ENCODE assay signal across 9 cellular contexts in genomic region chr5:95927927-95928723, GRCh38. TPM values are rescaled to one million over a fixed set of nuclear protein-coding genes. Genes with fewer than 3 reads are reported as not detected.
DNase-seq lines count a peak whose midpoint lies in the region; ATAC-seq and TF ChIP-seq lines count a peak whose summit lies in the region.
"Had no signal": no experiment of that assay in that cellular context is flagged by ENCODE, and none has a peak within 500 bp of the region (broad histone marks: within the 10 kb centered on the region; RNA-seq: fewer than 3 reads in every experiment).

No MANE protein-coding gene starts in this region.

- no peak overlapping the region for H3K27ac Mint-ChIP-seq in glutamatergic neuron (ENCODE audit: unreplicated experiment)

- WGBS in aorta, 2 donors, result 42 to 48% methylated on average over 6 of the region's 6 CpGs

- peaks cover 0 to 4% of the 10 kb centered on the region in 2 donors for H3K4me1 ChIP-seq in aorta (ENCODE audit: control insufficient read depth in 1 of 2, insufficient read depth in 2 of 2, low read length in 2 of 2)

- intact Hi-C loops in aorta (cut with DNase I), result no loop called here

- H3K4me3 ChIP-seq in aorta (ENCODE audit: low read length in 2 of 2), result no peak overlapping the region
- H3K4me3 ChIP-seq: thyroid gland had no signal

- no peaks in the 10 kb centered on the region for H3K27me3 ChIP-seq in aorta (ENCODE audit: control insufficient read depth in 1 of 2, insufficient read depth in 2 of 2, low read length in 1 of 2)
- H3K27me3 ChIP-seq: thyroid gland had no signal

- H3K27me3 Mint-ChIP-seq in glutamatergic neuron (ENCODE audit: unreplicated experiment), result peaks cover 5% of the 10 kb centered on the region

- H3K9me3 ChIP-seq in aorta (ENCODE audit: control insufficient read depth, low read length), result no peaks in the 10 kb centered on the region
- H3K9me3 ChIP-seq: thyroid gland had no signal

- peak overlapping the region; percentile 43 for H3K4me3 Mint-ChIP-seq in glutamatergic neuron (ENCODE audit: unreplicated experiment)

- DNase-seq in glutamatergic neuron (no peak), GDM1 (lab: John Stamatoyannopoulos, UW) (no peak), aorta (no peak), NCI-H2196 (lab: John Stamatoyannopoulos, UW; ENCODE audit: unreplicated experiment) (no peak)
- DNase-seq in stimulated activated CD4-positive, alpha-beta T cell treated with anti-CD3 and anti-CD28 coated beads, Interleukin-1b, Interleukin-23, amount 100 ng/mL, for 48 hours, result no peak
- DNase-seq: thyroid gland had no signal

- H3K36me3 ChIP-seq in aorta (ENCODE audit: control insufficient read depth in 1 of 2, insufficient read depth in 2 of 2, low read length in 1 of 2), result peaks cover 0 to 3% of the 10 kb centered on the region in 2 donors
- H3K36me3 ChIP-seq: thyroid gland had no signal

- TF ChIP-seq CTCF in glutamatergic neuron (IDR thresholded peaks at IDR 0.05; ENCODE audit: partially characterized antibody, unreplicated experiment), result no peak

- H3K36me3 Mint-ChIP-seq in glutamatergic neuron (ENCODE audit: unreplicated experiment), result no peaks in the 10 kb centered on the region

- no peak overlapping the region for H3K27ac ChIP-seq in aorta (ENCODE audit: low read depth in 1 of 2, low read length in 2 of 2)
- H3K27ac ChIP-seq: thyroid gland had no signal

- peaks cover 3% of the 10 kb centered on the region for H3K9me3 Mint-ChIP-seq in glutamatergic neuron (ENCODE audit: unreplicated experiment)

- H3K4me1 Mint-ChIP-seq in glutamatergic neuron (ENCODE audit: low read depth, unreplicated experiment), result peaks cover 30% of the 10 kb centered on the region

- peak; percentile 42 for ATAC-seq in GM18858 (IDR thresholded peaks at IDR 0.05; ENCODE audit: unreplicated experiment)
- ATAC-seq in GM21515 (IDR thresholded peaks at IDR 0.05; ENCODE audit: unreplicated experiment), result peak; percentile 52
- ATAC-seq in HG03354 (IDR thresholded peaks at IDR 0.05; ENCODE audit: poor library complexity, severe bottlenecking, unreplicated experiment), result peak; percentile 58
- no peak for ATAC-seq in aorta (ENCODE audit: low FRiP score)

RNA-seq across cellular contexts. Expression of gene ELL2, which starts 33.5 kb away (rescaled TPM):
- 97.0 TPM for total RNA-seq in glutamatergic neuron (ENCODE audit: unreplicated experiment)
- total RNA-seq in aorta, result 100 to 1,000 TPM; 107 to 207 TPM
- polyA plus RNA-seq in aorta, result 10 to 100 TPM; 36.6 to 48.3 TPM
